In genomic region chr14:65349100-65349499, GRCh38 we compare ENCODE assay signal across 17 cellular contexts.
"Had no signal": no experiment of that assay in that cellular context is flagged by ENCODE, and none has a peak within 500 bp of the region (broad histone marks: within the 10 kb centered on the region; RNA-seq: fewer than 3 reads in every experiment).

No MANE protein-coding gene starts in this region.

- H3K4me2 ChIP-seq: smooth muscle cell had no signal

- H3K27ac ChIP-seq: adrenal gland, coronary artery, transverse colon had no signal

- H3K27me3 Mint-ChIP-seq: activated naive CD4-positive, alpha-beta T cell treated with anti-CD3 and anti-CD28 coated beads, Interleukin-2, amount 10 ng/mL, durations not matched to agents 7 days and 5 days had no signal

- H3K4me3 ChIP-seq: adrenal gland, coronary artery, smooth muscle cell, transverse colon had no signal

- ATAC-seq: activated CD4-positive, CD25-positive, alpha-beta regulatory T cell treated with anti-CD3 and anti-CD28 coated beads, Interleukin-2, amount 50 U/mL, for 24 hours; left ventricle myocardium superior; right cardiac atrium had no signal

- H3K36me3 ChIP-seq: adrenal gland, transverse colon had no signal

- H3K4me1 ChIP-seq: adrenal gland had no signal

- H3K27ac Mint-ChIP-seq: activated naive CD4-positive, alpha-beta T cell treated with anti-CD3 and anti-CD28 coated beads, Interleukin-2, amount 10 ng/mL, durations not matched to agents 7 days and 5 days had no signal

- DNase-seq: activated CD4-positive, alpha-beta T cell treated with anti-CD3 and anti-CD28 coated beads, Interleukin-2, amount 50 U/mL, for 4 hours; activated naive CD4-positive, alpha-beta T cell treated with anti-CD3 and anti-CD28 coated beads, Interleukin-2, amount 10 ng/mL, durations not matched to agents 7 days and 5 days; adrenal gland; central memory CD4-positive, alpha-beta T cell; effector CD4-positive, alpha-beta T cell; left ventricle myocardium superior; nucleus accumbens; right cardiac atrium; stimulated activated CD4-positive, alpha-beta T cell treated with anti-CD3 and anti-CD28 coated beads, Interleukin-4, amount 100 ng/mL, for 4 hours; stimulated activated CD8-positive, alpha-beta memory T cell treated with anti-CD3 and anti-CD28 coated beads, Interleukin-4, amount 100 ng/mL, for 48 hours; stimulated activated naive CD8-positive, alpha-beta T cell treated with anti-CD3 and anti-CD28 coated beads, Interleukin-15, Interleukin-2, amounts not matched to agents 100 U/mL and 50 U/mL, for 24 hours; SW 1271; transverse colon had no signal

- H3K27me3 ChIP-seq: adrenal gland, transverse colon had no signal

- H3K9me3 Mint-ChIP-seq: activated naive CD4-positive, alpha-beta T cell treated with anti-CD3 and anti-CD28 coated beads, Interleukin-2, amount 10 ng/mL, durations not matched to agents 7 days and 5 days; nephron had no signal

- H3K9me3 ChIP-seq: adrenal gland, transverse colon had no signal

- H3K4me3 Mint-ChIP-seq: activated naive CD4-positive, alpha-beta T cell treated with anti-CD3 and anti-CD28 coated beads, Interleukin-2, amount 10 ng/mL, durations not matched to agents 7 days and 5 days; nephron had no signal
